ENCODE assay signal across 8 cellular contexts in the genomic region with DNA sequence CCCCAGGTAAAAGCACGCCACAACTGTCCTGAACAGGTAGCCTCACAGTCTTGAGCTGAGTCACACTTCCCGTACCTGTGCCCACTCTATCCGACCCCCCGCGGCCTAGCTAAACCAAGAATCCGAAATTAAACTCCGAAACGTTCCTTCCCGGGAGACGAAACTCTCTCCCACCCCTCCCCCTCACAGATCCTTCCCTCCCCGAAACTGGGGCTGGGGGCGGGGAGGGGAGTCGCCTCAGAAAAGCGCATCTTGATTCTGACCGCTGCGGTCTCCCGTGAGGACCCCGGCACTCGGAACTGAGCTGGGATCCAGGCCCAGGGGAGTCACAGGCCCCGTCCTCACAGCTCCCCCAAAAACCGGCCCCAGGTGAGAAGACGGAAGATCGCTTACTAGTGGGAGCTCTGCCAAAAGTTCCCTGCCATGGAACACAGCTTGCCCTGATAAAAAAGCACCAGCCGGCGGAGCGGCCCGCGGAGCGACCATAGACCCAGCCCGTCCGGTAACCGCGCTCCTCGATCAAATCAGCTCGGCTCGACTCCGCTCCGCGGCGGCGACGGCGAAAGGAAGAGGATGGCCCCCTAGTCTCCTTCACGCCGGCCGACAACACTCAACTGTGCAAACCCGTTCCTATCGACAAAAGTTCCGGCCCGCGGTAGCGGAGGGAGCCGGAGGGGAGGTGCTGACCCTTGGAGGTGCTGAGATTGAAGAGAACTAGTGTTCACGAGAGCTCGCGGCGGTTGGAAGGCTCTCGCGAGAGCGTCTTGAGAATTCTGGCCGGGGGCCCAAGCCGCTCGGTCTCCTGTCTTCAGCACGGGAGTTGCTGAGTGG. TPM values are rescaled to one million over a fixed set of nuclear protein-coding genes. Genes with fewer than 3 reads are reported as not detected.
DNase-seq lines count a peak whose midpoint lies in the region; ATAC-seq, FAIRE-seq and TF ChIP-seq lines count a peak whose summit lies in the region.

A gene with protein sequence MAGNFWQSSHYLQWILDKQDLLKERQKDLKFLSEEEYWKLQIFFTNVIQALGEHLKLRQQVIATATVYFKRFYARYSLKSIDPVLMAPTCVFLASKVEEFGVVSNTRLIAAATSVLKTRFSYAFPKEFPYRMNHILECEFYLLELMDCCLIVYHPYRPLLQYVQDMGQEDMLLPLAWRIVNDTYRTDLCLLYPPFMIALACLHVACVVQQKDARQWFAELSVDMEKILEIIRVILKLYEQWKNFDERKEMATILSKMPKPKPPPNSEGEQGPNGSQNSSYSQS (minus strand): TSS at position 558 of the 831 bp plus-strand sequence. CDS start 133 bp downstream, at position 425.

- H3K27ac Mint-ChIP-seq in progenitor cell of endocrine pancreas, result peak within 1 kb of the TSS; percentile 100

- no peaks in the 10 kb centered on the region for H3K27me3 Mint-ChIP-seq in progenitor cell of endocrine pancreas

- H3K27ac ChIP-seq in left ventricle myocardium inferior (replicated peaks), result peak within 1 kb of the TSS; percentile 69

- peak within 1 kb of the TSS; percentile 99 for H3K4me3 Mint-ChIP-seq in progenitor cell of endocrine pancreas (ENCODE audit: low read depth)

- no peaks in the 10 kb centered on the region for H3K9me3 Mint-ChIP-seq in progenitor cell of endocrine pancreas (ENCODE audit: low read depth)

- peak; percentile 73 for DNase-seq in GM12891 (ENCODE audit: insufficient read length, low spot score)
- DNase-seq in NCI-H1436 treated with DMSO at 0.1 percent for 48 hours (lab: John Stamatoyannopoulos, UW), result peak; percentile 86
- peak; percentile 79 for DNase-seq in amniotic stem cell (lab: John Stamatoyannopoulos, UW)
- DNase-seq in left ventricle myocardium inferior, result peak; percentile 91
- DNase-seq in progenitor cell of endocrine pancreas (ENCODE audit: low spot score, unreplicated experiment), result peak; percentile 93
- DNase-seq in ureter (ENCODE audit: low spot score), result peak; percentile 95

- TF ChIP-seq POLR2A in GM12891 (IDR thresholded peaks at IDR 0.05; ENCODE audit: low read depth, low read length), result peak; percentile 95

- peak; percentile 98 for FAIRE-seq in GM12891 (lab: Jason Lieb, UNC)

- H3K27me3 ChIP-seq in left ventricle myocardium inferior (ENCODE audit: low read depth), result no peaks in the 10 kb centered on the region

- no peaks in the 10 kb centered on the region for H3K9me3 ChIP-seq in left ventricle myocardium inferior (replicated peaks)

- peak within 1 kb of the TSS; percentile 98 for H3K4me3 ChIP-seq in left ventricle myocardium inferior

- intact Hi-C loops in T-helper 1 cell treated with Interleukin-12 subunit alpha and Interleukin-12 subunit beta and Interleukin-4 antibody, amounts not matched to agents 30 ng/mL and 1 ng/mL, for 36 hours (cut with micrococcal nuclease), result loop anchor here (1.0 to 5.0 kb wide), 12 partner anchors 21 to 1312 kb away; a partner anchor contains a TSS
- intact Hi-C loops in left ventricle myocardium inferior (cut with micrococcal nuclease), result no loop called here

- H3K4me1 Mint-ChIP-seq in progenitor cell of endocrine pancreas (ENCODE audit: low read depth), result peaks cover 16% of the 10 kb centered on the region

- peak; percentile 99 for ATAC-seq in HG02798 (IDR thresholded peaks at IDR 0.05; ENCODE audit: poor library complexity, unreplicated experiment)

- H3K36me3 Mint-ChIP-seq in progenitor cell of endocrine pancreas (ENCODE audit: insufficient read depth), result peaks cover 3% of the 10 kb centered on the region

- H3K36me3 ChIP-seq in left ventricle myocardium inferior, result no peaks in the 10 kb centered on the region

- no peak for TF ChIP-seq CTCF in left ventricle myocardium inferior (IDR thresholded peaks at IDR 0.05; ENCODE audit: borderline replicate concordance)
- no peak for TF ChIP-seq CTCF in progenitor cell of endocrine pancreas (IDR thresholded peaks at IDR 0.05; ENCODE audit: unreplicated experiment)

- peaks cover 53% of the 10 kb centered on the region for H3K4me1 ChIP-seq in left ventricle myocardium inferior

TF ChIP-seq in GM12891, 5 proteins besides CTCF, POLR2A, EP300 and RAD21:
- TF ChIP-seq POLR2AphosphoS5 (IDR thresholded peaks at IDR 0.05; ENCODE audit: low read depth, low read length) (peak; percentile 96), TAF1 (IDR thresholded peaks at IDR 0.05; ENCODE audit: low read depth, low read length) (peak; percentile 99), POU2F2 (IDR thresholded peaks at IDR 0.05; ENCODE audit: low read depth, low read length) (peak; percentile 63; the same call in 1 of the 2 replicates), SPI1 (IDR thresholded peaks at IDR 0.05; ENCODE audit: low read depth, low read length) (no peak), PAX5 (IDR thresholded peaks at IDR 0.05; ENCODE audit: insufficient read depth, low read length, severe bottlenecking) (peak; percentile 30)

RNA-seq across cellular contexts. Expression of the gene that starts here (rescaled TPM):
- polyA plus RNA-seq in GM12891 (2012; ENCODE audit: low read depth, missing spikeins), result 50.4 TPM
- total RNA-seq in T-helper 1 cell treated with Interleukin-12 subunit alpha and Interleukin-12 subunit beta and Interleukin-4 antibody, amounts not matched to agents 30 ng/mL and 1 ng/mL, for 36 hours, result 39.8 and 49.5 TPM in 2 replicates
- 15.1 TPM for total RNA-seq in left ventricle myocardium inferior
- total RNA-seq in progenitor cell of endocrine pancreas, result 73.0 and 74.5 TPM in 2 replicates
- 44.6 TPM for total RNA-seq in ureter

Comparison
In these comparisons a context has a peak if more than half of its experiments do, and no peak if none do; other contexts are left out.
1. Peak in every context shown above with its lines: DNase-seq, ATAC-seq, H3K4me3 ChIP-seq and H3K27ac ChIP-seq.